19 cellular contexts compared by ENCODE assay signal in genomic region chr2:1812926-1813325, GRCh38.
A peak's percentile ranks its signal among the peaks of the same experiment; 100 is the strongest.
DNase-seq lines count a peak whose midpoint lies in the region; ATAC-seq, FAIRE-seq and TF ChIP-seq lines count a peak whose summit lies in the region.
"Had no signal": no experiment of that assay in that cellular context is flagged by ENCODE, and none has a peak within 500 bp of the region (broad histone marks: within the 10 kb centered on the region; RNA-seq: fewer than 3 reads in every experiment).

No MANE protein-coding gene starts in this region.

- no peaks in the 10 kb centered on the region for H3K4me1 Mint-ChIP-seq in activated CD4-positive, alpha-beta memory T cell treated with anti-CD3 and anti-CD28 coated beads, Interleukin-2, amount 10 ng/mL, durations not matched to agents 7 days and 5 days
- H3K4me1 Mint-ChIP-seq in type B pancreatic cell (ENCODE audit: unreplicated experiment): peaks cover 15% of the 10 kb centered on the region
- H3K4me1 Mint-ChIP-seq in CD8-positive, alpha-beta T cell (ENCODE audit: low read depth): peaks cover 3% of the 10 kb centered on the region

- H3K9ac ChIP-seq in kidney (ENCODE audit: low read length in 2 of 2) (no peak overlapping the region), trophoblast cell (ENCODE audit: low read length) (no peak overlapping the region)

- H3K9me3 ChIP-seq in KOPT-K1 (ENCODE audit: insufficient read depth, low read length, poor library complexity, severe bottlenecking) (no peaks in the 10 kb centered on the region), kidney (ENCODE audit: control insufficient read depth in 1 of 2, low read length in 2 of 2) (no peaks in the 10 kb centered on the region), trophoblast cell (ENCODE audit: insufficient read depth, low read depth, low read length) (no peaks in the 10 kb centered on the region)
- no peaks in the 10 kb centered on the region for H3K9me3 ChIP-seq in CD8-positive, alpha-beta T cell (ENCODE audit: low read length)
- H3K9me3 ChIP-seq: Caco-2, HAP-1 had no signal

- H3K27ac Mint-ChIP-seq in activated CD4-positive, alpha-beta memory T cell treated with anti-CD3 and anti-CD28 coated beads, Interleukin-2, amount 10 ng/mL, durations not matched to agents 7 days and 5 days: no peak overlapping the region
- no peak overlapping the region for H3K27ac Mint-ChIP-seq in type B pancreatic cell
- H3K27ac Mint-ChIP-seq in CD8-positive, alpha-beta T cell: no peak overlapping the region
- H3K27ac Mint-ChIP-seq: CD8-positive, alpha-beta memory T cell had no signal

- H3K36me3 Mint-ChIP-seq in activated CD4-positive, alpha-beta memory T cell treated with anti-CD3 and anti-CD28 coated beads, Interleukin-2, amount 10 ng/mL, durations not matched to agents 7 days and 5 days (ENCODE audit: low read depth): no peaks in the 10 kb centered on the region
- H3K36me3 Mint-ChIP-seq in type B pancreatic cell: no peaks in the 10 kb centered on the region
- H3K36me3 Mint-ChIP-seq in CD8-positive, alpha-beta T cell: no peaks in the 10 kb centered on the region
- H3K36me3 Mint-ChIP-seq: CD8-positive, alpha-beta memory T cell had no signal

- H3K4me3 Mint-ChIP-seq in activated CD4-positive, alpha-beta memory T cell treated with anti-CD3 and anti-CD28 coated beads, Interleukin-2, amount 10 ng/mL, durations not matched to agents 7 days and 5 days: no peak overlapping the region
- H3K4me3 Mint-ChIP-seq in type B pancreatic cell: no peak overlapping the region
- H3K4me3 Mint-ChIP-seq in CD8-positive, alpha-beta T cell: no peak overlapping the region
- H3K4me3 Mint-ChIP-seq: CD8-positive, alpha-beta memory T cell had no signal

- no peak overlapping the region for H2BK120ac ChIP-seq in trophoblast cell (ENCODE audit: insufficient read depth, low read length, poor library complexity)

- H3K36me3 ChIP-seq in KOPT-K1 (ENCODE audit: insufficient read depth, low read length): no peaks in the 10 kb centered on the region
- H3K36me3 ChIP-seq in kidney (ENCODE audit: control insufficient read depth in 1 of 2, insufficient read depth in 2 of 2, low read length in 2 of 2): no peaks in the 10 kb centered on the region
- no peaks in the 10 kb centered on the region for H3K36me3 ChIP-seq in trophoblast cell (ENCODE audit: control insufficient read depth in 1 of 2, insufficient read depth in 2 of 2, low read length in 2 of 2)
- H3K36me3 ChIP-seq in CD8-positive, alpha-beta T cell (ENCODE audit: insufficient read depth, low read length): no peaks in the 10 kb centered on the region
- H3K36me3 ChIP-seq: HAP-1 had no signal

- H4K91ac ChIP-seq in trophoblast cell (ENCODE audit: low read depth, low read length): peak overlapping the region; percentile 32

- peak overlapping the region; percentile 51 for H2BK12ac ChIP-seq in trophoblast cell (ENCODE audit: low read length)

- H4K12ac ChIP-seq in trophoblast cell (ENCODE audit: low read depth, low read length): no peak overlapping the region

- peaks cover 26% of the 10 kb centered on the region for H3K79me1 ChIP-seq in trophoblast cell (ENCODE audit: low read length)

- POLR2A ChIA-PET in activated CD4-positive, alpha-beta memory T cell treated with anti-CD3 and anti-CD28 coated beads, Interleukin-2, amount 10 ng/mL, durations not matched to agents 7 days and 5 days (lab: Charles Lee): no interaction called here
- POLR2A ChIA-PET in CD8-positive, alpha-beta T cell (lab: Charles Lee): no interaction called here

- no peak overlapping the region for H3K4me2 ChIP-seq in trophoblast cell (ENCODE audit: low read length)

- H3K23ac ChIP-seq in trophoblast cell (ENCODE audit: low read length): no peak overlapping the region

- H2AFZ ChIP-seq in trophoblast cell (ENCODE audit: insufficient read depth, low read length, poor library complexity): no peak overlapping the region

- H3K4ac ChIP-seq in trophoblast cell (ENCODE audit: low read depth, low read length): no peak overlapping the region

- peaks cover 3 to 4% of the 10 kb centered on the region in 2 donors for H3K4me1 ChIP-seq in kidney (ENCODE audit: control insufficient read depth in 1 of 2, insufficient read depth in 1 of 2, low read depth in 1 of 2, low read length in 2 of 2)
- peaks cover 16 to 25% of the 10 kb centered on the region in 2 experiments for H3K4me1 ChIP-seq in trophoblast cell (ENCODE audit: control insufficient read depth in 1 of 2, insufficient read depth in 2 of 2, low read length in 2 of 2)
- H3K4me1 ChIP-seq in CD8-positive, alpha-beta T cell (ENCODE audit: insufficient read depth, low read length): no peaks in the 10 kb centered on the region
- H3K4me1 ChIP-seq: Caco-2, HAP-1 had no signal

- no peak overlapping the region for H3K18ac ChIP-seq in trophoblast cell (ENCODE audit: low read length)

- no peak for ATAC-seq in HG02973 (IDR thresholded peaks at IDR 0.05; ENCODE audit: unreplicated experiment)
- ATAC-seq in CD8-positive, alpha-beta T cell: no peak
- ATAC-seq: GM12878, HepG2 had no signal

- H3K9me3 Mint-ChIP-seq in activated CD4-positive, alpha-beta memory T cell treated with anti-CD3 and anti-CD28 coated beads, Interleukin-2, amount 10 ng/mL, durations not matched to agents 7 days and 5 days: peaks cover 2% of the 10 kb centered on the region
- no peaks in the 10 kb centered on the region for H3K9me3 Mint-ChIP-seq in type B pancreatic cell
- H3K9me3 Mint-ChIP-seq in CD8-positive, alpha-beta T cell: no peaks in the 10 kb centered on the region
- H3K9me3 Mint-ChIP-seq: CD8-positive, alpha-beta memory T cell had no signal

- no peak overlapping the region for H3K4me3 ChIP-seq in kidney (ENCODE audit: low read length in 2 of 2)
- no peak overlapping the region for H3K4me3 ChIP-seq in trophoblast cell (ENCODE audit: low read depth, low read length)
- H3K4me3 ChIP-seq in CD8-positive, alpha-beta T cell (ENCODE audit: low read depth, low read length): no peak overlapping the region
- H3K4me3 ChIP-seq: GM12878, HAP-1 had no signal

- intact Hi-C loops in kidney (cut with DNase I): no loop called here
- intact Hi-C loops in CD8-positive, alpha-beta T cell (cut with DNase I, micrococcal nuclease): no loop called here

- WGBS in trophoblast cell (ENCODE audit: extremely low coverage, insufficient coverage, insufficient read length): no CpG with 5 or more reads among the region's 16 CpGs

- H2BK5ac ChIP-seq in trophoblast cell (ENCODE audit: low read depth, low read length, poor library complexity): no peak overlapping the region

- H3K27ac ChIP-seq in KOPT-K1 (ENCODE audit: low read depth, low read length, poor library complexity, severe bottlenecking): peak overlapping the region; percentile 34
- no peak overlapping the region for H3K27ac ChIP-seq in kidney (ENCODE audit: low read depth in 2 of 2, low read length in 2 of 2)
- no peak overlapping the region for H3K27ac ChIP-seq in trophoblast cell (ENCODE audit: low read depth, low read length)
- H3K27ac ChIP-seq in CD8-positive, alpha-beta T cell (ENCODE audit: low read depth, low read length): no peak overlapping the region
- H3K27ac ChIP-seq: C4-2B had no signal

- FAIRE-seq in kidney (lab: Jason Lieb, UNC): no peak
- FAIRE-seq: GM12878, GM18507, HepG2, HTR-8/SVneo had no signal

- no peak overlapping the region for H4K8ac ChIP-seq in trophoblast cell (ENCODE audit: low read depth, low read length)

- no peaks in the 10 kb centered on the region for H3K27me3 ChIP-seq in trophoblast cell (ENCODE audit: insufficient read depth, low read length)
- H3K27me3 ChIP-seq in CD8-positive, alpha-beta T cell (ENCODE audit: insufficient read depth, low read length): no peaks in the 10 kb centered on the region

- H3K14ac ChIP-seq in trophoblast cell (ENCODE audit: low read length): no peak overlapping the region

- CTCF ChIA-PET in activated CD4-positive, alpha-beta memory T cell treated with anti-CD3 and anti-CD28 coated beads, Interleukin-2, amount 10 ng/mL, durations not matched to agents 7 days and 5 days (lab: Charles Lee): interaction anchor here (0.7 to 1.1 kb wide), 2 partner anchors 43 to 97 kb away, joined by 3 read pairs; no protein-coding TSS in a partner anchor
- CTCF ChIA-PET in CD8-positive, alpha-beta T cell (lab: Charles Lee): no interaction called here

- DNase-seq in ELF-1 (ENCODE audit: low read depth, low spot score) (peak; percentile 52), kidney (peak; percentile 62), trophoblast cell (no peak), type B pancreatic cell (ENCODE audit: extremely low spot score, unreplicated experiment) (no peak)
- DNase-seq in activated CD4-positive, alpha-beta memory T cell treated with anti-CD3 and anti-CD28 coated beads, Interleukin-2, amount 10 ng/mL, durations not matched to agents 7 days and 5 days: no peak
- no peak for DNase-seq in CD8-positive, alpha-beta T cell
- DNase-seq: ACHN, Caco-2, DMS53, GOT3 had no signal

- H3K27me3 Mint-ChIP-seq in activated CD4-positive, alpha-beta memory T cell treated with anti-CD3 and anti-CD28 coated beads, Interleukin-2, amount 10 ng/mL, durations not matched to agents 7 days and 5 days: no peaks in the 10 kb centered on the region
- peaks cover 12% of the 10 kb centered on the region for H3K27me3 Mint-ChIP-seq in type B pancreatic cell
- H3K27me3 Mint-ChIP-seq in CD8-positive, alpha-beta T cell (ENCODE audit: low read depth): peaks cover 3% of the 10 kb centered on the region

- H3K79me2 ChIP-seq in trophoblast cell (ENCODE audit: control insufficient read depth, insufficient read depth, low read length, poor library complexity): peaks cover 3% of the 10 kb centered on the region

- no peak overlapping the region for H2AK5ac ChIP-seq in trophoblast cell (ENCODE audit: low read length)

- TF ChIP-seq CTCF in kidney (IDR thresholded peaks at IDR 0.05; ENCODE audit: borderline replicate concordance, extremely low read depth, insufficient read depth): no peak
- no peak for TF ChIP-seq CTCF in type B pancreatic cell (conservative IDR thresholded peaks at IDR 0.05)
- no peak for TF ChIP-seq CTCF in CD8-positive, alpha-beta T cell (IDR thresholded peaks at IDR 0.05)

Comparison
In these comparisons a context has a peak if more than half of its experiments do, and no peak if none do; other contexts are left out.
1. DNase-seq: peak in ELF-1 (single experiment) and kidney (single experiment); none in trophoblast cell (0 of 2), activated CD4-positive, alpha-beta memory T cell treated with anti-CD3 and anti-CD28 coated beads, Interleukin-2, amount 10 ng/mL, durations not matched to agents 7 days and 5 days (single experiment), type B pancreatic cell (single experiment) and CD8-positive, alpha-beta T cell (0 of 7).